Comparison of ENCODE assay signal across 8 cellular contexts in genomic region chr14:63542231-63542999, GRCh38. TPM values are rescaled to one million over a fixed set of nuclear protein-coding genes. Genes with fewer than 3 reads are reported as not detected.
DNase-seq lines count a peak whose midpoint lies in the region; ATAC-seq and TF ChIP-seq lines count a peak whose summit lies in the region.

No MANE protein-coding gene starts in this region.

- H3K36me3 Mint-ChIP-seq in activated T-helper 2 cell treated with anti-CD3 and anti-CD28 coated beads, Interferon-gamma antibody, Interleukin-2, Interleukin-4, amounts not matched to agents 10 μg/mL and 5 μg/mL and 100 μg/mL, durations not matched to agents 14 hours and 24 hours and 36 hours (ENCODE audit: low read depth), result peaks cover 23% of the 10 kb centered on the region

- no peak for TF ChIP-seq CTCF in DND-41 (IDR thresholded peaks at IDR 0.05; ENCODE audit: borderline replicate concordance, extremely low read depth, low read length, poor library complexity, severe bottlenecking)
- TF ChIP-seq CTCF in LNCaP clone FGC (IDR thresholded peaks at IDR 0.05; ENCODE audit: control insufficient read depth, extremely low read depth, insufficient read depth), result no peak

- peak overlapping the region; percentile 46 for H3K27ac Mint-ChIP-seq in activated T-helper 2 cell treated with anti-CD3 and anti-CD28 coated beads, Interferon-gamma antibody, Interleukin-2, Interleukin-4, amounts not matched to agents 10 μg/mL and 5 μg/mL and 100 μg/mL, durations not matched to agents 14 hours and 24 hours and 36 hours

- no peaks in the 10 kb centered on the region for H3K9me3 ChIP-seq in DND-41 (ENCODE audit: insufficient read depth, low read length, severe bottlenecking)

- peak overlapping the region; percentile 72 to 98 for H3K4me3 ChIP-seq in DND-41 (ENCODE audit: low read depth in 1 of 2, low read length in 2 of 2)
- H3K4me3 ChIP-seq in LNCaP clone FGC (ENCODE audit: low read depth, low read length), result peak overlapping the region; percentile 82

- peaks cover 27% of the 10 kb centered on the region for H3K4me1 ChIP-seq in DND-41 (ENCODE audit: insufficient read depth, low read length)

- peaks cover 12% of the 10 kb centered on the region; the same call in 1 of the 2 replicates for H4K20me1 ChIP-seq in DND-41 (ENCODE audit: insufficient read depth, low read length)

- H3K79me2 ChIP-seq in DND-41 (ENCODE audit: insufficient read depth, low read length), result peaks cover 59% of the 10 kb centered on the region

- intact Hi-C loops in activated T-helper 2 cell treated with anti-CD3 and anti-CD28 coated beads, Interferon-gamma antibody, Interleukin-2, Interleukin-4, amounts not matched to agents 10 μg/mL and 5 μg/mL and 100 μg/mL, durations not matched to agents 14 hours and 24 hours and 36 hours (cut with micrococcal nuclease), result loop anchor here (2.0 to 10.0 kb wide), 5 partner anchors 64 to 312 kb away; partner anchors contain the start of genes SGPP1 and SYNE2
- intact Hi-C loops in Right ventricle myocardium superior (cut with DNase I), result loop anchor here (5.0 kb wide), 1 partner anchor 100 kb away; the partner anchor contains the start of gene WDR89

- peaks cover 30% of the 10 kb centered on the region for H3K4me1 Mint-ChIP-seq in activated T-helper 2 cell treated with anti-CD3 and anti-CD28 coated beads, Interferon-gamma antibody, Interleukin-2, Interleukin-4, amounts not matched to agents 10 μg/mL and 5 μg/mL and 100 μg/mL, durations not matched to agents 14 hours and 24 hours and 36 hours (ENCODE audit: low read depth)

- H3K27ac ChIP-seq in DND-41 (ENCODE audit: low read length), result peak overlapping the region; percentile 74

- H3K36me3 ChIP-seq in DND-41 (ENCODE audit: insufficient read depth, low read length), result peaks cover 28% of the 10 kb centered on the region

- ATAC-seq in DND-41 (ENCODE audit: insufficient read depth, low read depth) (no peak), GM21423 (IDR thresholded peaks at IDR 0.05; ENCODE audit: unreplicated experiment) (peak; percentile 7), Right ventricle myocardium superior (ENCODE audit: poor library complexity) (peak; percentile 40)

- H3K27me3 ChIP-seq in DND-41 (ENCODE audit: insufficient read depth, low read length, poor library complexity), result no peaks in the 10 kb centered on the region

- H3K27me3 Mint-ChIP-seq in activated T-helper 2 cell treated with anti-CD3 and anti-CD28 coated beads, Interferon-gamma antibody, Interleukin-2, Interleukin-4, amounts not matched to agents 10 μg/mL and 5 μg/mL and 100 μg/mL, durations not matched to agents 14 hours and 24 hours and 36 hours (ENCODE audit: low read depth), result no peaks in the 10 kb centered on the region

- H2AFZ ChIP-seq in DND-41 (ENCODE audit: low read depth, low read length), result peak overlapping the region; percentile 87

- H3K9ac ChIP-seq in DND-41 (ENCODE audit: low read depth, low read length), result peak overlapping the region; percentile 91

- no peaks in the 10 kb centered on the region for H3K9me3 Mint-ChIP-seq in activated T-helper 2 cell treated with anti-CD3 and anti-CD28 coated beads, Interferon-gamma antibody, Interleukin-2, Interleukin-4, amounts not matched to agents 10 μg/mL and 5 μg/mL and 100 μg/mL, durations not matched to agents 14 hours and 24 hours and 36 hours

- peak overlapping the region; percentile 90 for H3K4me2 ChIP-seq in DND-41 (ENCODE audit: insufficient read depth, low read length)

- DNase-seq in DND-41 (peak; percentile 34), LNCaP clone FGC (ENCODE audit: low read depth) (no peak), Right ventricle myocardium superior (peak; percentile 50), pons (ENCODE audit: low spot score) (peak; percentile 8), SW 1271 (lab: John Stamatoyannopoulos, UW) (no peak), NCI-H774 (lab: John Stamatoyannopoulos, UW) (no peak)
- DNase-seq in activated T-helper 2 cell treated with anti-CD3 and anti-CD28 coated beads, Interferon-gamma antibody, Interleukin-2, Interleukin-4, amounts not matched to agents 10 μg/mL and 5 μg/mL and 100 μg/mL, durations not matched to agents 14 hours and 24 hours and 36 hours (ENCODE audit: low spot score), result peak; percentile 9

- peak overlapping the region; percentile 92 for H3K4me3 Mint-ChIP-seq in activated T-helper 2 cell treated with anti-CD3 and anti-CD28 coated beads, Interferon-gamma antibody, Interleukin-2, Interleukin-4, amounts not matched to agents 10 μg/mL and 5 μg/mL and 100 μg/mL, durations not matched to agents 14 hours and 24 hours and 36 hours (ENCODE audit: low read depth)

RNA-seq across cellular contexts. Expression of gene PPP2R5E, which starts 0.8 kb away (rescaled TPM):
- total RNA-seq in activated T-helper 2 cell treated with anti-CD3 and anti-CD28 coated beads, Interferon-gamma antibody, Interleukin-2, Interleukin-4, amounts not matched to agents 10 μg/mL and 5 μg/mL and 100 μg/mL, durations not matched to agents 14 hours and 24 hours and 36 hours, result 44.1 and 47.6 TPM in 2 replicates
- 32.9 TPM for total RNA-seq in Right ventricle myocardium superior

Comparison
In these comparisons a context has a peak if more than half of its experiments do, and no peak if none do; other contexts are left out.
1. DNase-seq: peak in DND-41 (single experiment), activated T-helper 2 cell treated with anti-CD3 and anti-CD28 coated beads, Interferon-gamma antibody, Interleukin-2, Interleukin-4, amounts not matched to agents 10 μg/mL and 5 μg/mL and 100 μg/mL, durations not matched to agents 14 hours and 24 hours and 36 hours (single experiment), Right ventricle myocardium superior (single experiment) and pons (single experiment); none in LNCaP clone FGC (single experiment), SW 1271 (0 of 2) and NCI-H774 (single experiment).